In genomic region chr13:111853146-111853545, GRCh38 we compare ENCODE assay signal across 17 cellular contexts.
"Had no signal": no experiment of that assay in that cellular context is flagged by ENCODE, and none has a peak within 500 bp of the region (broad histone marks: within the 10 kb centered on the region; RNA-seq: fewer than 3 reads in every experiment).

No MANE protein-coding gene starts in this region.

- H3K9me3 ChIP-seq: colonic mucosa, sigmoid colon, stomach, thoracic aorta, transverse colon had no signal

- H3K4me1 Mint-ChIP-seq: mesothelial cell of epicardium, natural killer cell had no signal

- H3K4me1 ChIP-seq: colonic mucosa, parathyroid adenoma, psoas muscle, sigmoid colon, stomach, transverse colon had no signal

- H3K4me3 Mint-ChIP-seq: mesothelial cell of epicardium, natural killer cell had no signal

- H3K36me3 ChIP-seq: colonic mucosa, sigmoid colon, stomach, thoracic aorta, transverse colon had no signal

- ATAC-seq: left lobe of liver, natural killer cell, psoas muscle had no signal

- H3K4me3 ChIP-seq: colonic mucosa, psoas muscle, sigmoid colon, skin epidermis, stomach, thoracic aorta, transverse colon had no signal

- H3K9ac ChIP-seq: parathyroid adenoma had no signal

- H3K27me3 ChIP-seq: colonic mucosa had no signal

- H3K27ac ChIP-seq: colonic mucosa, parathyroid adenoma, psoas muscle, sigmoid colon, skin epidermis, stomach, thoracic aorta, transverse colon had no signal

- H3K27ac Mint-ChIP-seq: mesothelial cell of epicardium, natural killer cell had no signal

- DNase-seq: cerebellar nuclear complex; colonic mucosa; dermis blood vessel endothelial cell; foreskin melanocyte; natural killer cell; psoas muscle; sigmoid colon; stimulated activated CD4-positive, alpha-beta T cell treated with anti-CD3 and anti-CD28 coated beads, Interleukin-2, amount 100 ng/mL, for 24 hours; stimulated activated naive CD4-positive, alpha-beta T cell; stomach; substantia nigra; transverse colon had no signal

- H3K9me3 Mint-ChIP-seq: natural killer cell had no signal

- H3K36me3 Mint-ChIP-seq: mesothelial cell of epicardium, natural killer cell had no signal
